ENCODE assay signal across 1 cellular context in genomic region chr19:15247107-15248014, GRCh38.
TF ChIP-seq lines count a peak whose summit lies in the region.

No MANE protein-coding gene starts in this region.

TF ChIP-seq in GM12878, 131 proteins besides CTCF, POLR2A, EP300 and RAD21:
- TF ChIP-seq KAT2A (conservative IDR thresholded peaks at IDR 0.05; ENCODE audit: control insufficient read depth, low read depth, low read length): no peak
- TF ChIP-seq NR2C1 (IDR thresholded peaks at IDR 0.05): no peak
- TF ChIP-seq MYC (IDR thresholded peaks at IDR 0.05; ENCODE audit: insufficient read depth, insufficient read length, insufficient replicate concordance, low read length, severe bottlenecking): no peak
